Comparison of ENCODE assay signal across 8 cellular contexts in the genomic region with DNA sequence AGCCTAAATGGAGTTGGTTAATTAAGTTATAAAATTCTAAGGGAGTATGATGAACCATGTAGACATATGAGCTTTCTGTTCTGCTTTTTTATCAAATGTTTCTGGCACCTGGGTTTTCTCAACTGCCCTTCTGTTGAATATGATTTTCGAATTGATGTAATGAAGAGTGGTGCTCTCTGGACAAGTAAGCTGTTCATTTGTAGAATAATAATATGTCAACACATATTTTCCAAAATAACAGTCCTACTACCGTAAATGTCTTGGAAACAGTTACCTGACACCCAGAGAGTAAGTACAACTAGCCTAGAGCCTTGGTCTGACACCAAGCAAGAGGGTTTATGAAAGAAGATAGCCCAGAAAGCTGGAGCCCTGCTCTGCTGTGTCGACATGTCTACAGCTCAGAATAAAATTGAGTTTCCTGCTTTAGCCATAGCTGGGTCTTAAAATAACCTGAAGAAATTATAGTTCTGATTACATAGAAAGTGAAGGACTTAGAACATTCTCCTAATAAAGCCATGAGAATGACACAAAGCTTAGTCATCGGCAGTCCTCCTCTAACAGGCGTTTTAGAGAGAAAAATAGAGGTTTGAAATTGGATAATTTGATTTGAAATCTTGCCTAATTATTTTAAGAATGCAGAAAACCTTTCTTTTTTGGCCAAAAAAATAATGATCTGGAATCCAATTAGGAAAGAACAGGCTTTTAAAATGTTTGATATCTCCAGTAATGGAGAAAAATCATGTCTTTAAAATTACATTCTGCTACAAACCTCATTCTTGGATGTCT. TPM values are rescaled to one million over a fixed set of nuclear protein-coding genes. Genes with fewer than 3 reads are reported as not detected.
DNase-seq lines count a peak whose midpoint lies in the region; ATAC-seq and TF ChIP-seq lines count a peak whose summit lies in the region.

No MANE protein-coding gene starts in this region.

- peak overlapping the region; percentile 95 for H3K27ac ChIP-seq in DOHH2 (ENCODE audit: low read depth, low read length)
- no peak overlapping the region for H3K27ac ChIP-seq in PC-9

- H3F3A ChIP-seq in DOHH2 (ENCODE audit: control insufficient read depth, insufficient read depth), result peaks cover 52% of the 10 kb centered on the region
- no peaks in the 10 kb centered on the region for H3F3A ChIP-seq in PC-9 (ENCODE audit: insufficient read depth, low read depth)

- no peak overlapping the region for H2AFZ ChIP-seq in PC-9

- H4K20me1 ChIP-seq in DOHH2 (ENCODE audit: control insufficient read depth, insufficient read depth, low read depth, low read length) (no peaks in the 10 kb centered on the region), PC-9 (ENCODE audit: insufficient read depth) (no peaks in the 10 kb centered on the region)

- H3K36me3 ChIP-seq in DOHH2 (ENCODE audit: control insufficient read depth, low read length) (peaks cover 17% of the 10 kb centered on the region; the same call in 1 of the 2 replicates), PC-9 (ENCODE audit: low read depth) (no peaks in the 10 kb centered on the region)

- H3K79me2 ChIP-seq in DOHH2 (ENCODE audit: control insufficient read depth, low read length) (peaks cover 65% of the 10 kb centered on the region), PC-9 (ENCODE audit: low read depth) (no peaks in the 10 kb centered on the region)

- peak; percentile 81 for ATAC-seq in GM21515 (IDR thresholded peaks at IDR 0.05; ENCODE audit: unreplicated experiment)

- H3K4me2 ChIP-seq in DOHH2 (ENCODE audit: low read length), result peak overlapping the region; percentile 80
- no peak overlapping the region for H3K4me2 ChIP-seq in PC-9

- no TSS peak for BruUV-seq in PC-9 (replicated peaks; lab: Mats Ljungman, UMichigan)

- no peaks in the 10 kb centered on the region for H3K27me3 ChIP-seq in DOHH2 (ENCODE audit: control insufficient read depth, low read length)
- no peaks in the 10 kb centered on the region for H3K27me3 ChIP-seq in PC-9 (ENCODE audit: insufficient read depth, low read depth)

- TF ChIP-seq CTCF in DOHH2 (IDR thresholded peaks at IDR 0.05; ENCODE audit: low read depth, low read length, poor library complexity, severe bottlenecking) (no peak), PC-9 (conservative IDR thresholded peaks at IDR 0.05) (no peak)

- H3K4me3 ChIP-seq in DOHH2 (ENCODE audit: low read length) (peak overlapping the region; percentile 70), PC-9 (no peak overlapping the region)

- CTCF ChIA-PET in PC-9 (lab: Charles Lee), result no interaction called here

- peak; percentile 73 for DNase-seq in HT1080 (ENCODE audit: low read depth)
- DNase-seq in fibroblast of peridontal ligament (ENCODE audit: extremely low read depth), result peak; percentile 75
- no peak for DNase-seq in activated naive CD4-positive, alpha-beta T cell (lab: John Stamatoyannopoulos, UW)
- no peak for DNase-seq in GF-D8 (lab: John Stamatoyannopoulos, UW)
- no peak for DNase-seq in PC-9
- DNase-seq in stimulated activated CD4-positive, alpha-beta T cell treated with anti-CD3 and anti-CD28 coated beads, Interleukin-12 subunit alpha, Interleukin-12 subunit beta, amount 100 ng/mL, for 4 hours, result no peak

- no peaks in the 10 kb centered on the region for H3K9me2 ChIP-seq in DOHH2 (replicated peaks; ENCODE audit: control insufficient read depth, low read length)
- H3K9me2 ChIP-seq in PC-9 (ENCODE audit: insufficient read depth), result no peaks in the 10 kb centered on the region; the same call in 1 of the 2 replicates

- no peaks in the 10 kb centered on the region for H3K9me3 ChIP-seq in DOHH2 (ENCODE audit: control insufficient read depth, insufficient read depth, low read length)
- H3K9me3 ChIP-seq in PC-9 (ENCODE audit: insufficient read depth, low read depth), result no peaks in the 10 kb centered on the region; the same call in 1 of the 2 replicates

- POLR2A ChIA-PET in PC-9 (lab: Charles Lee; ENCODE audit: unreplicated experiment), result interaction anchor here (0.6 kb wide), 1 partner anchor 12 kb away, joined by 5 read pairs; no protein-coding TSS in a partner anchor

- intact Hi-C loops in PC-9 (cut with micrococcal nuclease; ENCODE audit: unreplicated experiment), result no loop called here

- H3K4me1 ChIP-seq in DOHH2 (ENCODE audit: control insufficient read depth, low read length) (peaks cover 94% of the 10 kb centered on the region), PC-9 (replicated peaks; ENCODE audit: insufficient read depth) (no peaks in the 10 kb centered on the region)

RNA-seq across cellular contexts. Expression of a gene that starts 25.1 kb away (rescaled TPM):
- total RNA-seq in HT1080 (2014; rRNA removed; shearing (Covaris generic)), result 9.6 and 16.1 TPM in 2 replicates
- polyA plus RNA-seq in HT1080 (2015; cell fraction: cytosol; rRNA removed), result 8.0 and 10.3 TPM in 2 replicates
- polyA plus RNA-seq in HT1080 (2015; cell fraction: nucleus; rRNA removed), result 10.7 and 13.7 TPM in 2 replicates
- 14.7 TPM in 2 replicates for total RNA-seq in PC-9 (2021)

Comparison
In these comparisons a context has a peak if more than half of its experiments do, and no peak if none do; other contexts are left out.
1. DNase-seq: peak in HT1080 (single experiment) and fibroblast of peridontal ligament (single experiment); none in activated naive CD4-positive, alpha-beta T cell (0 of 4), GF-D8 (single experiment), PC-9 (0 of 2) and stimulated activated CD4-positive, alpha-beta T cell treated with anti-CD3 and anti-CD28 coated beads, Interleukin-12 subunit alpha, Interleukin-12 subunit beta, amount 100 ng/mL, for 4 hours (single experiment).